Comparison of ENCODE assay signal across 14 cellular contexts in the genomic region with DNA sequence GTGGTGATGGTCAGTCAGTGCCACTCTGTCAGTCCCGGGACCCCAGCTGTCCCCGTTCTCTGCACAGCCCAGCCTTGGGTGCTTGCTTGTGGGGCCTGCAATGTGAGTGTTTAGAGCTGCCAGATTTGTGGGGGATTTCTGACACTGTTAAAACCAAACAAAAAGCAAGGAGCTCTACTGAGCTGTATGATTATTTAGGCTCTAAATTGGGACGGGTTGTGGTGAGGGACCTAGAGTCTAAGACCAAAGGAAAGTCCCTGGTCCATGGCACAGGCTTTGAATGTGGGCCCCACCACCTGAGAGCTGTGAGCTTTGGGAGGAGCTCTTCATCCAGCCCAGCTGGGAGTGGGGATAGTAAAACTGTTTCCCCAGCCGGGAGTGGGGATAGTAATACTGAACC.
DNase-seq lines count a peak whose midpoint lies in the region; ATAC-seq, FAIRE-seq and TF ChIP-seq lines count a peak whose summit lies in the region.
"Had no signal": no experiment of that assay in that cellular context is flagged by ENCODE, and none has a peak within 500 bp of the region (broad histone marks: within the 10 kb centered on the region; RNA-seq: fewer than 3 reads in every experiment).

No MANE protein-coding gene starts in this region.

- H3K4me3 ChIP-seq in HepG2 (replicated peaks in 1 of 3; ENCODE audit: insufficient read depth in 1 of 3, low read depth in 2 of 3, low read length in 3 of 3), result no peak overlapping the region
- H3K4me3 ChIP-seq in right lobe of liver, result no peak overlapping the region
- H3K4me3 ChIP-seq in tibial nerve, result no peak overlapping the region
- H3K4me3 ChIP-seq: upper lobe of right lung had no signal

- TF ChIP-seq POLR2A in HepG2 (IDR thresholded peaks at IDR 0.05; ENCODE audit: insufficient read depth in 1 of 2, low read depth in 2 of 2, low read length in 2 of 2) (no peak), right lobe of liver (IDR thresholded peaks at IDR 0.05) (no peak), tibial nerve (IDR thresholded peaks at IDR 0.05) (no peak)

- H3K36me3 Mint-ChIP-seq in brain (no peaks in the 10 kb centered on the region), osteocyte (ENCODE audit: unreplicated experiment) (peaks cover 4% of the 10 kb centered on the region)

- no peaks in the 10 kb centered on the region for H3K36me3 ChIP-seq in HepG2 (replicated peaks in 1 of 2; ENCODE audit: control insufficient read depth in 1 of 2, insufficient read depth in 2 of 2, low read length in 2 of 2)
- H3K36me3 ChIP-seq in right lobe of liver, result no peaks in the 10 kb centered on the region
- H3K36me3 ChIP-seq in tibial nerve, result no peaks in the 10 kb centered on the region
- H3K36me3 ChIP-seq: upper lobe of right lung had no signal

- H3K27ac Mint-ChIP-seq in brain, result peak overlapping the region; percentile 38 to 90 (median 80)
- H3K27ac Mint-ChIP-seq in osteocyte (ENCODE audit: unreplicated experiment), result no peak overlapping the region
- H3K27ac Mint-ChIP-seq: activated CD4-positive, alpha-beta T cell treated with anti-CD3 and anti-CD28 coated beads for 36 hours had no signal

- H3K4me1 Mint-ChIP-seq in brain (peaks cover 88% of the 10 kb centered on the region), osteocyte (ENCODE audit: unreplicated experiment) (peaks cover 39% of the 10 kb centered on the region)

- H3K4me3 Mint-ChIP-seq in brain (no peak overlapping the region), osteocyte (ENCODE audit: unreplicated experiment) (no peak overlapping the region)
- H3K4me3 Mint-ChIP-seq: activated CD4-positive, alpha-beta T cell treated with anti-CD3 and anti-CD28 coated beads for 36 hours; immature natural killer cell had no signal

- peaks cover 46% of the 10 kb centered on the region for H3K79me2 ChIP-seq in HepG2 (ENCODE audit: insufficient read depth, low read length)

- DNase-seq in HepG2 (ENCODE audit: low spot score), result no peak
- DNase-seq in right lobe of liver, result no peak
- no peak for DNase-seq in tibial nerve (ENCODE audit: low spot score in 2 of 2)
- no peak for DNase-seq in osteocyte (ENCODE audit: extremely low spot score, unreplicated experiment)
- DNase-seq in stimulated activated CD4-positive, alpha-beta T cell treated with anti-CD3 and anti-CD28 coated beads, Interleukin-15, amount 100 ng/mL, for 24 hours, result no peak
- DNase-seq in DMS114 treated with DMSO at 0.1 percent for 48 hours (lab: John Stamatoyannopoulos, UW; ENCODE audit: unreplicated experiment), result no peak
- DNase-seq: activated CD4-positive, alpha-beta T cell treated with anti-CD3 and anti-CD28 coated beads for 36 hours; activated effector memory CD4-positive, alpha-beta T cell treated with anti-CD3 and anti-CD28 coated beads, Interleukin-2, amount 50 U/mL, for 16 hours; DMS153; immature natural killer cell; right cardiac atrium; upper lobe of right lung had no signal

- no peak for TF ChIP-seq EP300 in HepG2 (IDR thresholded peaks at IDR 0.05; ENCODE audit: low read depth in 2 of 2, low read length in 2 of 2)
- no peak for TF ChIP-seq EP300 in HepG2 (CRISPR knock-in tag; IDR thresholded peaks at IDR 0.05; ENCODE audit: borderline replicate concordance)
- TF ChIP-seq EP300 in tibial nerve (IDR thresholded peaks at IDR 0.05), result no peak

- intact Hi-C loops in HepG2 (cut with micrococcal nuclease; ENCODE audit: unreplicated experiment), result no loop called here
- intact Hi-C loops in right lobe of liver (cut with DNase I), result no loop called here

- FAIRE-seq in HepG2 (lab: Jason Lieb, UNC), result no peak

- ATAC-seq in HepG2, result no peak
- no peak for ATAC-seq in right lobe of liver
- peak; percentile 62 for ATAC-seq in HG02798 (IDR thresholded peaks at IDR 0.05; ENCODE audit: poor library complexity, unreplicated experiment)
- ATAC-seq: activated CD4-positive, alpha-beta T cell treated with anti-CD3 and anti-CD28 coated beads for 36 hours; right cardiac atrium had no signal

- H3K27ac ChIP-seq in HepG2 (ENCODE audit: extremely low read length, insufficient read depth, low read length), result no peak overlapping the region
- no peak overlapping the region for H3K27ac ChIP-seq in right lobe of liver
- peak overlapping the region in 3 of 4 donors; percentile 30 to 88 (median 60) for H3K27ac ChIP-seq in tibial nerve
- H3K27ac ChIP-seq: upper lobe of right lung had no signal

- TF ChIP-seq CTCF in HepG2 (CRISPR knock-in tag; IDR thresholded peaks at IDR 0.05), result no peak
- no peak for TF ChIP-seq CTCF in right lobe of liver (IDR thresholded peaks at IDR 0.05)
- TF ChIP-seq CTCF in brain (conservative IDR thresholded peaks at IDR 0.05), result no peak
- no peak for TF ChIP-seq CTCF in tibial nerve (IDR thresholded peaks at IDR 0.05)
- TF ChIP-seq CTCF in osteocyte (IDR thresholded peaks at IDR 0.05), result no peak

- H3K9me3 ChIP-seq in HepG2 (ENCODE audit: low read length) (no peaks in the 10 kb centered on the region), right lobe of liver (no peaks in the 10 kb centered on the region), tibial nerve (no peaks in the 10 kb centered on the region)
- H3K9me3 ChIP-seq: upper lobe of right lung had no signal

- POLR2A ChIA-PET in HepG2 (lab: Yijun Ruan, JAX), result interaction anchor here (1.2 to 2.6 kb wide), 5 partner anchors 21 to 41 kb away, joined by 3 to 15 read pairs (median 6); no protein-coding TSS in a partner anchor

- no peak overlapping the region for H2AFZ ChIP-seq in HepG2 (ENCODE audit: low read length)

- no peaks in the 10 kb centered on the region for H4K20me1 ChIP-seq in HepG2 (ENCODE audit: insufficient read depth, low read length)

- peak overlapping the region; percentile 28; the same call in 1 of the 2 replicates for H3K4me2 ChIP-seq in HepG2 (ENCODE audit: low read depth, low read length)

- peak overlapping the region; percentile 20; the same call in 1 of the 2 replicates for H3K9ac ChIP-seq in HepG2 (ENCODE audit: insufficient read depth, low read depth, low read length)

- H3K4me1 ChIP-seq in HepG2 (ENCODE audit: insufficient read depth, low read length) (peaks cover 61% of the 10 kb centered on the region), right lobe of liver (no peaks in the 10 kb centered on the region), tibial nerve (peaks cover 0 to 77% (median 18%) of the 10 kb centered on the region in 4 donors)

- in situ Hi-C loops in HepG2 (cut with HindIII; ENCODE audit: extremely low pct_ligation_motif_present, low pct_unique_long_range_greater_than_20kb), result no loop called here

- H3K27me3 ChIP-seq in HepG2 (ENCODE audit: control insufficient read depth in 1 of 2, insufficient read depth in 2 of 2, low read length in 2 of 2) (no peaks in the 10 kb centered on the region), right lobe of liver (no peaks in the 10 kb centered on the region), tibial nerve (no peaks in the 10 kb centered on the region)
- H3K27me3 ChIP-seq: upper lobe of right lung had no signal

- CTCF ChIA-PET in HepG2 (lab: Yijun Ruan, JAX; ENCODE audit: low intra/inter-chr PET ratio, low total read pairs), result no interaction called here

- 34% methylated on average over 2 of the region's 4 CpGs for WGBS in HepG2 (ENCODE audit: low lambda C conversion rate)
- 63% methylated on average over 1 of the region's 4 CpGs for WGBS in right lobe of liver (ENCODE audit: insufficient coverage, low coverage, low lambda C conversion rate, missing lambda C conversion rate)
- WGBS in tibial nerve, 2 donors, result 37 to 65% methylated on average over 4 of the region's 4 CpGs

- no peaks in the 10 kb centered on the region for H3K9me3 Mint-ChIP-seq in brain
- no peaks in the 10 kb centered on the region for H3K9me3 Mint-ChIP-seq in osteocyte (ENCODE audit: unreplicated experiment)
- H3K9me3 Mint-ChIP-seq: immature natural killer cell had no signal

- BruUV-seq in HepG2 (replicated peaks; lab: Mats Ljungman, UMichigan), result no TSS peak

- no peak for TF ChIP-seq RAD21 in HepG2 (CRISPR knock-in tag; IDR thresholded peaks at IDR 0.05)

- H3K27me3 Mint-ChIP-seq in brain, result peaks cover 3% of the 10 kb centered on the region
- H3K27me3 Mint-ChIP-seq in osteocyte (ENCODE audit: unreplicated experiment), result no peaks in the 10 kb centered on the region
- H3K27me3 Mint-ChIP-seq: activated CD4-positive, alpha-beta T cell treated with anti-CD3 and anti-CD28 coated beads for 36 hours had no signal

TF ChIP-seq in HepG2, 621 proteins besides CTCF, POLR2A, EP300 and RAD21:
- TF ChIP-seq, protein P1, sequence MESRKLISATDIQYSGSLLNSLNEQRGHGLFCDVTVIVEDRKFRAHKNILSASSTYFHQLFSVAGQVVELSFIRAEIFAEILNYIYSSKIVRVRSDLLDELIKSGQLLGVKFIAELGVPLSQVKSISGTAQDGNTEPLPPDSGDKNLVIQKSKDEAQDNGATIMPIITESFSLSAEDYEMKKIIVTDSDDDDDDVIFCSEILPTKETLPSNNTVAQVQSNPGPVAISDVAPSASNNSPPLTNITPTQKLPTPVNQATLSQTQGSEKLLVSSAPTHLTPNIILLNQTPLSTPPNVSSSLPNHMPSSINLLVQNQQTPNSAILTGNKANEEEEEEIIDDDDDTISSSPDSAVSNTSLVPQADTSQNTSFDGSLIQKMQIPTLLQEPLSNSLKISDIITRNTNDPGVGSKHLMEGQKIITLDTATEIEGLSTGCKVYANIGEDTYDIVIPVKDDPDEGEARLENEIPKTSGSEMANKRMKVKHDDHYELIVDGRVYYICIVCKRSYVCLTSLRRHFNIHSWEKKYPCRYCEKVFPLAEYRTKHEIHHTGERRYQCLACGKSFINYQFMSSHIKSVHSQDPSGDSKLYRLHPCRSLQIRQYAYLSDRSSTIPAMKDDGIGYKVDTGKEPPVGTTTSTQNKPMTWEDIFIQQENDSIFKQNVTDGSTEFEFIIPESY (CRISPR knock-in tag; IDR thresholded peaks at IDR 0.05), result no peak
- TF ChIP-seq, protein P2, sequence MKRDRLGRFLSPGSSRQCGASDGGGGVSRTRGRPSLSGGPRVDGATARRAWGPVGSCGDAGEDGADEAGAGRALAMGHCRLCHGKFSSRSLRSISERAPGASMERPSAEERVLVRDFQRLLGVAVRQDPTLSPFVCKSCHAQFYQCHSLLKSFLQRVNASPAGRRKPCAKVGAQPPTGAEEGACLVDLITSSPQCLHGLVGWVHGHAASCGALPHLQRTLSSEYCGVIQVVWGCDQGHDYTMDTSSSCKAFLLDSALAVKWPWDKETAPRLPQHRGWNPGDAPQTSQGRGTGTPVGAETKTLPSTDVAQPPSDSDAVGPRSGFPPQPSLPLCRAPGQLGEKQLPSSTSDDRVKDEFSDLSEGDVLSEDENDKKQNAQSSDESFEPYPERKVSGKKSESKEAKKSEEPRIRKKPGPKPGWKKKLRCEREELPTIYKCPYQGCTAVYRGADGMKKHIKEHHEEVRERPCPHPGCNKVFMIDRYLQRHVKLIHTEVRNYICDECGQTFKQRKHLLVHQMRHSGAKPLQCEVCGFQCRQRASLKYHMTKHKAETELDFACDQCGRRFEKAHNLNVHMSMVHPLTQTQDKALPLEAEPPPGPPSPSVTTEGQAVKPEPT (CRISPR knock-in tag; IDR thresholded peaks at IDR 0.05; ENCODE audit: low read depth), result no peak
- no peak for TF ChIP-seq RORA (CRISPR knock-in tag; IDR thresholded peaks at IDR 0.05)
- no peak for TF ChIP-seq ZNF20 (CRISPR knock-in tag; IDR thresholded peaks at IDR 0.05)

Comparison
In these comparisons a context has a peak if more than half of its experiments do, and no peak if none do; other contexts are left out.
1. H3K27ac ChIP-seq: peak in tibial nerve (3 of 4); none in HepG2 (single experiment) and right lobe of liver (0 of 3).